1 cellular context compared by ENCODE assay signal in genomic region chr16:10743227-10743609, GRCh38.
TF ChIP-seq lines count a peak whose summit lies in the region.

No MANE protein-coding gene starts in this region.

TF ChIP-seq in GM12878, 131 proteins besides CTCF, POLR2A, EP300 and RAD21:
- TF ChIP-seq ATF3 (IDR thresholded peaks at IDR 0.05; ENCODE audit: borderline replicate concordance, extremely low read depth, low read depth, low read length), result no peak
- no peak for TF ChIP-seq CHD2 (IDR thresholded peaks at IDR 0.05; ENCODE audit: borderline replicate concordance, low read depth, low read length)
- no peak for TF ChIP-seq CEBPB (IDR thresholded peaks at IDR 0.05; ENCODE audit: borderline replicate concordance in 1 of 2, low read depth in 2 of 2, low read length in 2 of 2)
- peak; percentile 9; the same call in 1 of the 2 replicates for TF ChIP-seq RAD51 (IDR thresholded peaks at IDR 0.05)
- TF ChIP-seq MYB (IDR thresholded peaks at IDR 0.05; ENCODE audit: borderline replicate concordance, low read depth, low read length), result no peak
- no peak for TF ChIP-seq POLR2AphosphoS5 (IDR thresholded peaks at IDR 0.05; ENCODE audit: low read length)
- no peak for TF ChIP-seq NR2C2 (IDR thresholded peaks at IDR 0.05; ENCODE audit: borderline replicate concordance, control insufficient read depth, insufficient read length, low read depth)
TF ChIP-seq in GM12878: peak in this region for 1.
